8 cellular contexts compared by ENCODE assay signal in the genomic region with DNA sequence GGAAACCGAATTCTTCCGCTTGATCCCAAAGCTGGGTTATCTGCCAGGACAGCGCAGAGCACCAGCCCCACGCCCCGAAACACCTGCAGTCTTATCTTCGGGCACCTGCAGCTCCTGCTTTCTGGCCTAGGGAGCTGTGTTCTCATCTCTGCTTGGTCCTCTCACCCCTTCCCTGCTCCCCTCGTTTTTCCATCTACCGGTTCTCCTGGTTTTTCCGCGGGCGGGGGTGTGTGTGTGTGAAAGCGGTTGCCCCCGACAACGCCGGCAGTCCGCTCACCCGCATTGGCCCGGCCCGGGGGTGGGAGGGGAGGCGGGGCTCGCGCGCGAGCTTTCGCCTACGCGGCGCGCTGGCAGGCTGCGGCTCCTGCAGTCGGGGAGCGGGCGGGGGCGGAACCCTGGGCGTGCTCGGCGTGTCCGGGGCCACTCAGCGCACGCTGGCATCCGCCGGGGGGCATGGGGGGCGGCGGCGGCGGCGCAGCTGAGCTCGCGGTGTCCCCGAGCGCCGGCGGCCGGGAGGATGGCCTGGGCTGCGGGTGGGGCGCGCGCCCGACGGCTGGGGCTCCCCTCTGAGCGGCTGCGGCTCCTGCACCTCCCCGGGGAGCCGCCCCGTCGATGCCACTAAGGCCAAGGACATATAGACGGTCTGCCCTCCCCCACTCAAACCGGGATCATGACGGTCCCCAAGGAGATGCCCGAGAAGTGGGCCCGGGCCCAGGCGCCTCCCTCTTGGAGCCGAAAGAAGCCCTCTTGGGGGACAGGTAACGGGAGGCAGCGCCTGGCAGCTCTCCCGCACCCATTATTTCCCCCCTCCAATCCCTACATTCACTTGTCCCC. TPM values are rescaled to one million over a fixed set of nuclear protein-coding genes. Genes with fewer than 3 reads are reported as not detected.
DNase-seq lines count a peak whose midpoint lies in the region; ATAC-seq and TF ChIP-seq lines count a peak whose summit lies in the region.

No MANE protein-coding gene starts in this region.

- DNase-seq in ELF-1 (ENCODE audit: low read depth, low spot score) (peak; percentile 62), HT-29 (ENCODE audit: low spot score) (peak; percentile 39), T follicular helper cell (ENCODE audit: low read depth) (peak; percentile 85), cardiac muscle cell (ENCODE audit: low read depth in 1 of 2, low spot score in 1 of 2) (peak; percentile 77 to 80), pons (ENCODE audit: low spot score) (peak; percentile 41)
- peak; percentile 75 for DNase-seq in activated naive CD8-positive, alpha-beta T cell treated with anti-CD3 and anti-CD28 coated beads, Interleukin-2, amount 50 U/mL, for 16 hours (ENCODE audit: low read depth, low spot score)

- no peak overlapping the region for H3K27ac ChIP-seq in cardiac muscle cell
- H3K27ac ChIP-seq in thymus (ENCODE audit: low read depth), result peak overlapping the region; percentile 25

- H3K27me3 ChIP-seq in cardiac muscle cell (no peaks in the 10 kb centered on the region), thymus (ENCODE audit: control insufficient read depth, insufficient read depth) (no peaks in the 10 kb centered on the region)

- peaks cover 27% of the 10 kb centered on the region for H3K4me1 ChIP-seq in cardiac muscle cell (ENCODE audit: low read depth)
- H3K4me1 ChIP-seq in thymus (ENCODE audit: control insufficient read depth, insufficient read depth, low read length), result peaks cover 38% of the 10 kb centered on the region

- H3K36me3 ChIP-seq in cardiac muscle cell (peaks cover 27% of the 10 kb centered on the region), thymus (ENCODE audit: control insufficient read depth, insufficient read depth) (peaks cover 17% of the 10 kb centered on the region)

- H3K4me3 ChIP-seq in cardiac muscle cell (peak overlapping the region; percentile 28), thymus (ENCODE audit: low read length) (peak overlapping the region; percentile 49)

- WGBS in thymus, result 7% methylated on average over 76 of the region's 76 CpGs

- TF ChIP-seq CTCF in cardiac muscle cell (IDR thresholded peaks at IDR 0.05; ENCODE audit: low read depth, low read length), result no peak

- no peak for ATAC-seq in GM21447 (IDR thresholded peaks at IDR 0.05; ENCODE audit: unreplicated experiment)

- no peaks in the 10 kb centered on the region for H3K9me3 ChIP-seq in cardiac muscle cell (ENCODE audit: low read depth)
- H3K9me3 ChIP-seq in thymus (ENCODE audit: control insufficient read depth), result no peaks in the 10 kb centered on the region

RNA-seq across cellular contexts. Expression of a gene that starts 3.2 kb away (rescaled TPM):
- total RNA-seq in HT-29 (2014; rRNA removed; shearing (Covaris generic)), result 1.1 and 1.9 TPM in 2 replicates
- 102 and 116 TPM in 2 replicates for total RNA-seq in cardiac muscle cell
- polyA plus RNA-seq in cardiac muscle cell (12.8 and 13.5 TPM in 2 replicates), thymus (15.5 TPM)

RNA-seq across cellular contexts. Expression of a gene that starts 7.6 kb away (rescaled TPM):
- not detected in 2 replicates for total RNA-seq in HT-29 (2014; rRNA removed; shearing (Covaris generic))
- 4.8 and 11.2 TPM in 2 replicates for total RNA-seq in cardiac muscle cell
- polyA plus RNA-seq in cardiac muscle cell (5.4 and 20.6 TPM in 2 replicates), thymus (0.09 TPM)

RNA-seq across cellular contexts. Expression of a gene that starts 56.1 kb away (rescaled TPM):
- total RNA-seq in HT-29 (2014; rRNA removed; shearing (Covaris generic)), result 111 and 139 TPM in 2 replicates
- 92.1 and 101 TPM in 2 replicates for total RNA-seq in cardiac muscle cell
- polyA plus RNA-seq in cardiac muscle cell (106 and 112 TPM in 2 replicates), thymus (113 TPM)

Comparison
In these comparisons a context has a peak if more than half of its experiments do, and no peak if none do; other contexts are left out.
1. RNA of a gene that starts 3.2 kb away (total RNA-seq): 102 to 116 TPM in cardiac muscle cell; 1.1 to 1.9 TPM in HT-29; every median in the first group is over 10 times any median in the second.
2. Peak in every context shown above with its lines, with median percentiles within 50 percentile points of each other: DNase-seq.